1 cellular context compared by ENCODE assay signal in genomic region chr2:69695850-69696216, GRCh38.
TF ChIP-seq lines count a peak whose summit lies in the region.

No MANE protein-coding gene starts in this region.

TF ChIP-seq in SK-N-SH treated with all-trans-retinoic acid at 6 μM for 48 hours, 23 proteins besides CTCF, POLR2A, EP300 and RAD21:
- TF ChIP-seq CSRNP3 (CRISPR knock-in tag; IDR thresholded peaks at IDR 0.05) (no peak), RARB (CRISPR knock-in tag; IDR thresholded peaks at IDR 0.05) (no peak), GLIS3 (CRISPR knock-in tag; IDR thresholded peaks at IDR 0.05) (no peak), ZFP30 (CRISPR knock-in tag; IDR thresholded peaks at IDR 0.05) (no peak), SNAI2 (CRISPR knock-in tag; IDR thresholded peaks at IDR 0.05) (no peak), OSR1 (CRISPR knock-in tag; IDR thresholded peaks at IDR 0.05) (no peak), BACH2 (CRISPR knock-in tag; IDR thresholded peaks at IDR 0.05; ENCODE audit: borderline replicate concordance) (no peak)
